ENCODE assay signal across 8 cellular contexts in genomic region chr5:41980870-41981269, GRCh38.
"Had no signal": no experiment of that assay in that cellular context is flagged by ENCODE, and none has a peak within 500 bp of the region (broad histone marks: within the 10 kb centered on the region; RNA-seq: fewer than 3 reads in every experiment).

No MANE protein-coding gene starts in this region.

- H3K4me3 ChIP-seq: GM12878 had no signal

- DNase-seq: GDM1, GF-D8 had no signal

- FAIRE-seq: G401.6, GM12878, GM12891, GM12892, GM18507, GM19239 had no signal

- ATAC-seq: GM12878 had no signal
